In genomic region chr7:129741011-129741410, GRCh38 we compare ENCODE assay signal across 13 cellular contexts.
DNase-seq lines count a peak whose midpoint lies in the region; ATAC-seq and TF ChIP-seq lines count a peak whose summit lies in the region.
"Had no signal": no experiment of that assay in that cellular context is flagged by ENCODE, and none has a peak within 500 bp of the region (broad histone marks: within the 10 kb centered on the region; RNA-seq: fewer than 3 reads in every experiment).

No MANE protein-coding gene starts in this region.

- H3K27ac ChIP-seq in right atrium auricular region (peak overlapping the region in 1 of 2 donors; percentile 65), endodermal cell (ENCODE audit: low read depth, low read length) (no peak overlapping the region), testis (no peak overlapping the region), stomach (no peak overlapping the region)

- peaks cover 22% of the 10 kb centered on the region for H3K36me3 Mint-ChIP-seq in endodermal cell (ENCODE audit: low read depth)
- H3K36me3 Mint-ChIP-seq in mesothelial cell of epicardium: peaks cover 9% of the 10 kb centered on the region

- H3K27ac Mint-ChIP-seq in endodermal cell: peak overlapping the region; percentile 17
- H3K27ac Mint-ChIP-seq in mesothelial cell of epicardium: peak overlapping the region; percentile 47

- 96% methylated on average over 3 to 6 of the region's 6 CpGs for WGBS in endodermal cell (ENCODE audit: insufficient coverage in 1 of 2, insufficient read length in 1 of 2), 2 experiments
- WGBS in testis, 2 donors: 61 to 63% methylated on average over 6 of the region's 6 CpGs
- WGBS in stomach, 5 donors: 83 to 93% (median 91%) methylated on average over 6 of the region's 6 CpGs

- TF ChIP-seq EP300 in stomach (IDR thresholded peaks at IDR 0.05): no peak

- no peak for TF ChIP-seq POLR2A in testis (IDR thresholded peaks at IDR 0.05)
- TF ChIP-seq POLR2A in stomach (IDR thresholded peaks at IDR 0.05): no peak

- H3K36me3 ChIP-seq in right atrium auricular region: no peaks in the 10 kb centered on the region
- peaks cover 44% of the 10 kb centered on the region for H3K36me3 ChIP-seq in endodermal cell (ENCODE audit: control insufficient read depth, insufficient read depth, low read length)
- H3K36me3 ChIP-seq in testis (ENCODE audit: low read depth, missing control alignments): no peaks in the 10 kb centered on the region
- peaks cover 0 to 69% (median 58%) of the 10 kb centered on the region in 4 donors for H3K36me3 ChIP-seq in stomach

- no peaks in the 10 kb centered on the region for H3K27me3 Mint-ChIP-seq in endodermal cell (ENCODE audit: insufficient read depth)
- no peaks in the 10 kb centered on the region for H3K27me3 Mint-ChIP-seq in mesothelial cell of epicardium (ENCODE audit: low read depth)
- H3K27me3 Mint-ChIP-seq: CD8-positive, alpha-beta memory T cell had no signal

- no peak overlapping the region for H3K4me3 Mint-ChIP-seq in endodermal cell
- no peak overlapping the region for H3K4me3 Mint-ChIP-seq in mesothelial cell of epicardium
- H3K4me3 Mint-ChIP-seq: CD8-positive, alpha-beta memory T cell had no signal

- H3K9me3 Mint-ChIP-seq in endodermal cell (no peaks in the 10 kb centered on the region), mesothelial cell of epicardium (no peaks in the 10 kb centered on the region)
- H3K9me3 Mint-ChIP-seq: CD8-positive, alpha-beta memory T cell had no signal

- H3K4me3 ChIP-seq in right atrium auricular region (no peak overlapping the region), endodermal cell (ENCODE audit: low read length) (no peak overlapping the region), testis (no peak overlapping the region), stomach (no peak overlapping the region)

- ATAC-seq in Right ventricle myocardium inferior: peak; percentile 45
- ATAC-seq in GM18909 (IDR thresholded peaks at IDR 0.05; ENCODE audit: poor library complexity, unreplicated experiment): no peak

- TF ChIP-seq CTCF in right atrium auricular region (IDR thresholded peaks at IDR 0.05) (no peak), endodermal cell (conservative IDR thresholded peaks at IDR 0.05) (no peak), mesothelial cell of epicardium (IDR thresholded peaks at IDR 0.05; ENCODE audit: unreplicated experiment) (no peak), testis (IDR thresholded peaks at IDR 0.05) (no peak), stomach (IDR thresholded peaks at IDR 0.05) (no peak)

- H3K27me3 ChIP-seq in right atrium auricular region: no peaks in the 10 kb centered on the region
- no peaks in the 10 kb centered on the region for H3K27me3 ChIP-seq in endodermal cell (ENCODE audit: control insufficient read depth, insufficient read depth, low read length, poor library complexity, severe bottlenecking)
- H3K27me3 ChIP-seq in testis: no peaks in the 10 kb centered on the region
- H3K27me3 ChIP-seq in stomach: no peaks in the 10 kb centered on the region

- H3K4me1 ChIP-seq in right atrium auricular region: peaks cover 0 to 33% of the 10 kb centered on the region in 2 donors
- no peaks in the 10 kb centered on the region for H3K4me1 ChIP-seq in endodermal cell (ENCODE audit: control insufficient read depth, insufficient read depth, low read length)
- peaks cover 9% of the 10 kb centered on the region for H3K4me1 ChIP-seq in testis
- peaks cover 0 to 34% (median 0%) of the 10 kb centered on the region in 4 donors for H3K4me1 ChIP-seq in stomach

- H3K9me3 ChIP-seq in right atrium auricular region (no peaks in the 10 kb centered on the region), endodermal cell (ENCODE audit: control insufficient read depth, low read length) (no peaks in the 10 kb centered on the region), testis (no peaks in the 10 kb centered on the region), stomach (no peaks in the 10 kb centered on the region)

- H3K4me1 Mint-ChIP-seq in endodermal cell (peaks cover 20% of the 10 kb centered on the region), mesothelial cell of epicardium (peaks cover 34% of the 10 kb centered on the region)
- H3K4me1 Mint-ChIP-seq: CD8-positive, alpha-beta memory T cell had no signal

- intact Hi-C loops in Right ventricle myocardium inferior (cut with DNase I): no loop called here
- intact Hi-C loops in testis (cut with DNase I; ENCODE audit: low total_unique reads): no loop called here
- intact Hi-C loops in stomach (cut with DNase I; ENCODE audit: low total_unique reads): loop anchor here (5.0 kb wide), 1 partner anchor 196 kb away; no protein-coding TSS in a partner anchor

- DNase-seq in Right ventricle myocardium inferior (ENCODE audit: missing footprints): no peak
- DNase-seq in right atrium auricular region (ENCODE audit: low spot score): no peak
- no peak for DNase-seq in endodermal cell
- DNase-seq in mesothelial cell of epicardium (ENCODE audit: low spot score in 2 of 2, unreplicated experiment in 2 of 2): no peak
- peak; percentile 21 for DNase-seq in testis
- DNase-seq in stomach: no peak
- no peak for DNase-seq in SK-N-DZ (ENCODE audit: low spot score)
- DNase-seq: CD8-positive, alpha-beta memory T cell; GOT3; IMR-90; MM.1S; SIG-M5 had no signal

- H3K9ac ChIP-seq in endodermal cell (ENCODE audit: extremely low read depth, low read length, poor library complexity, severe bottlenecking): no peak overlapping the region
